In the genomic region with DNA sequence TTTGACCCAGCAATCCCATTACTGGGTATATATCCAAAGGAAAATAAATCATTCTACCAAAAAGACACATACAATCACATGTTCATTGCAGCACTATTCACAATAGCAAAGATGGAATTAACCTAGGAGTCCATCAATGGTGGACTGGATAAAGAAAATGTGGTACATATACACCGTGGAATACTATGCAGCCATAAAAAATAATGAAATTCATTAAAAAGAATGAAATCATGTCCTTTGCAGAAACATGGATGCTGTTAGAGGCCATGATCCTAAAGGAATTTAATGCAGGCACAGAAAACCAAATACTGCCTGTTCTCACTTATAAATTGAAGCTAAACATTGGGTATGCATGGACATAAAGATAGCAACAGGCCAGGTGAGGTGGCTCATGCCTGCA, we compare ENCODE assay signal across 8 cellular contexts.
"Had no signal": no experiment of that assay in that cellular context is flagged by ENCODE, and none has a peak within 500 bp of the region (broad histone marks: within the 10 kb centered on the region; RNA-seq: fewer than 3 reads in every experiment).

No MANE protein-coding gene starts in this region.

- DNase-seq: GDM1, GF-D8 had no signal

- ATAC-seq: GM12878 had no signal

- FAIRE-seq: G401.6, GM12878, GM12891, GM12892, GM18507, GM19239 had no signal

- H3K4me3 ChIP-seq: GM12878 had no signal
